In the genomic region with DNA sequence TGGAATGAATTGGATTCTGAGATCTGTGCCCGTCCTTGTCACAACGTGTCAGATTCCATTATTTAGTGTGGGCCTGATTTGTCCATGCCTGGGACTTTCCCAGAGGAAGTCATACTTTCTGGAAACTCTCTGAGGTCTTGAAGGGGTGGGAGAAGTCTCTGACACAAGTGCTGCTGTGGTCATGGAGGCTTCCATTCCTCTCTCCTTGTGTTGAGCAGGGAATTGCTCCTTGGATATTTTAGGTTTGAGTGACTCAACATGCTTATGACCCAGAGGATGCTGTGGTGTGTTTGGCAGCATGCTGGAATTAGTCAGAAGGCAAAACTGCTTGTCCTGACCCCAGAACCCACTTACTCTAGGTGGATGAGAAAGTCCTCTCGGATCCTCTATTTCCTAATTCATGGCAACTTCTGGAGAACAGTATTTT, we compare ENCODE assay signal across 8 cellular contexts.
DNase-seq lines count a peak whose midpoint lies in the region; ATAC-seq and TF ChIP-seq lines count a peak whose summit lies in the region.

No MANE protein-coding gene starts in this region.

- ATAC-seq in thoracic aorta (ENCODE audit: insufficient number of reproducible peaks, low FRiP score, low read depth) (peak; percentile 93), GM21737 (IDR thresholded peaks at IDR 0.05; ENCODE audit: unreplicated experiment) (no peak), HG03469 (IDR thresholded peaks at IDR 0.05; ENCODE audit: unreplicated experiment) (no peak)
- ATAC-seq in activated CD4-positive, CD25-positive, alpha-beta regulatory T cell treated with anti-CD3 and anti-CD28 coated beads, Interleukin-2, amount 50 U/mL, for 24 hours = no peak

- H3K36me3 ChIP-seq in thoracic aorta = peaks cover 10% of the 10 kb centered on the region

- no peaks in the 10 kb centered on the region for H3K9me3 ChIP-seq in thoracic aorta

- H3K4me3 ChIP-seq in astrocyte of the spinal cord (ENCODE audit: low read depth, low read length) (no peak overlapping the region), thoracic aorta (peak overlapping the region; percentile 5)

- H3K36me3 Mint-ChIP-seq in activated CD4-positive, alpha-beta T cell treated with anti-CD3 and anti-CD28 coated beads, Interleukin-2, amount 10 ng/mL, durations not matched to agents 24 days and 14 days (ENCODE audit: low read depth) = peaks cover 21% of the 10 kb centered on the region

- peaks cover 52 to 96% of the 10 kb centered on the region in 2 donors for H3K4me1 ChIP-seq in thoracic aorta (ENCODE audit: control insufficient read depth in 1 of 2, low read depth in 2 of 2)

- peaks cover 48% of the 10 kb centered on the region for H3K4me1 Mint-ChIP-seq in activated CD4-positive, alpha-beta T cell treated with anti-CD3 and anti-CD28 coated beads, Interleukin-2, amount 10 ng/mL, durations not matched to agents 24 days and 14 days

- no peaks in the 10 kb centered on the region for H3K9me3 Mint-ChIP-seq in activated CD4-positive, alpha-beta T cell treated with anti-CD3 and anti-CD28 coated beads, Interleukin-2, amount 10 ng/mL, durations not matched to agents 24 days and 14 days

- in situ Hi-C loops in astrocyte of the spinal cord (cut with HindIII; ENCODE audit: low sequenced_read_pairs) = loop anchor here (25.0 kb wide), 1 partner anchor 549 kb away; a partner anchor contains a TSS

- no peaks in the 10 kb centered on the region for H3K27me3 ChIP-seq in thoracic aorta (replicated peaks; ENCODE audit: insufficient read depth)

- peak overlapping the region; percentile 80 for H3K27ac Mint-ChIP-seq in activated CD4-positive, alpha-beta T cell treated with anti-CD3 and anti-CD28 coated beads, Interleukin-2, amount 10 ng/mL, durations not matched to agents 24 days and 14 days

- TF ChIP-seq CTCF in astrocyte of the spinal cord (IDR thresholded peaks at IDR 0.05; ENCODE audit: low read depth, low read length) (no peak), thoracic aorta (IDR thresholded peaks at IDR 0.05) (no peak)

- DNase-seq in activated CD4-positive, alpha-beta T cell treated with anti-CD3 and anti-CD28 coated beads, Interleukin-2, amount 10 ng/mL, durations not matched to agents 24 days and 14 days = no peak
- no peak for DNase-seq in activated CD4-positive, alpha-beta T cell treated with anti-CD3 and anti-CD28 coated beads, Interleukin-2, amount 50 U/mL, for 1 hour
- peak; percentile 98 for DNase-seq in astrocyte of the spinal cord (ENCODE audit: low read depth, low spot score)
- DNase-seq in islet precursor cell = peak; percentile 76
- DNase-seq in thoracic aorta (ENCODE audit: low spot score) = no peak

- H3K27ac ChIP-seq in thoracic aorta = peak overlapping the region; percentile 79 to 88

- peak overlapping the region; percentile 4 for H3K4me3 Mint-ChIP-seq in activated CD4-positive, alpha-beta T cell treated with anti-CD3 and anti-CD28 coated beads, Interleukin-2, amount 10 ng/mL, durations not matched to agents 24 days and 14 days

- no peaks in the 10 kb centered on the region for H3K27me3 Mint-ChIP-seq in activated CD4-positive, alpha-beta T cell treated with anti-CD3 and anti-CD28 coated beads, Interleukin-2, amount 10 ng/mL, durations not matched to agents 24 days and 14 days

- intact Hi-C loops in activated CD4-positive, alpha-beta T cell treated with anti-CD3 and anti-CD28 coated beads, Interleukin-2, amount 10 ng/mL, durations not matched to agents 24 days and 14 days (cut with micrococcal nuclease) = loop anchor here (10.0 kb wide), 1 partner anchor 399 kb away; no protein-coding TSS in a partner anchor

Comparison
In these comparisons a context has a peak if more than half of its experiments do, and no peak if none do; other contexts are left out.
1. DNase-seq: peak in astrocyte of the spinal cord (single experiment) and islet precursor cell (single experiment); none in activated CD4-positive, alpha-beta T cell treated with anti-CD3 and anti-CD28 coated beads, Interleukin-2, amount 10 ng/mL, durations not matched to agents 24 days and 14 days (single experiment), activated CD4-positive, alpha-beta T cell treated with anti-CD3 and anti-CD28 coated beads, Interleukin-2, amount 50 U/mL, for 1 hour (single experiment) and thoracic aorta (single experiment).